In the genomic region with DNA sequence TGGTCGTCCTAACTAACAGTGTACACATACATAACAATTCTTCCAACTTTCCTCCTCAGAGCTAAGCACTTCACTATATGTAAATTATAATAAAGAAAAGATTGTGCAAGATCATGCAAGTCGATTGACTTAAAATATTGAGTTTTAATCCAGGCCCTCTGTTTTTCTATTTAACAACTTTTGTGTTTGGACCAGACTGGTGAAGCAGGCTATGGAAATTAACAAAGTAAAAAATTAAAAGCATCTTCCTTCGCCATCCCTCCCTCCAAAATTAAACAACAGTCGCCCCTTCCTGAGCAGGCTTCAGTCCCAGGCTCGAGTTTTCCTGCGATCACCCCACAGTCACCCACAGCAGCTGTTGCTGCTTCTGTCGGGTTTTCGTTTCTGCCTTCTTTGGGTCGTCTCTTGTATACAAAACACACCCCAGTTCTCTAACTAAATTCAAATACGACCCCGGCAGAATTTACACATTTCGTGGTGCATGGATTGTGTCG, we compare ENCODE assay signal across 10 cellular contexts.
DNase-seq lines count a peak whose midpoint lies in the region; ATAC-seq, FAIRE-seq and TF ChIP-seq lines count a peak whose summit lies in the region.
"Had no signal": no experiment of that assay in that cellular context is flagged by ENCODE, and none has a peak within 500 bp of the region (broad histone marks: within the 10 kb centered on the region; RNA-seq: fewer than 3 reads in every experiment).

No MANE protein-coding gene starts in this region.

- peak; percentile 10 for ATAC-seq in HG02642 (IDR thresholded peaks at IDR 0.05; ENCODE audit: poor library complexity, unreplicated experiment)
- ATAC-seq in GM18858 (IDR thresholded peaks at IDR 0.05; ENCODE audit: unreplicated experiment): no peak

- H3K27ac ChIP-seq in ACC112 (ENCODE audit: low read depth, low read length) (no peak overlapping the region), coronary artery (no peak overlapping the region)

- peak overlapping the region; percentile 55 to 78 (median 74) for H3K27ac Mint-ChIP-seq in nephron

- peak overlapping the region; percentile 69 to 86 (median 81) for H3K4me3 Mint-ChIP-seq in nephron

- peaks cover 35% of the 10 kb centered on the region for H3K4me1 Mint-ChIP-seq in nephron

- H3K27me3 Mint-ChIP-seq in nephron (ENCODE audit: low read depth): peaks cover 100% of the 10 kb centered on the region

- DNase-seq in coronary artery (ENCODE audit: low spot score): no peak
- no peak for DNase-seq in NCI-H1048 (lab: John Stamatoyannopoulos, UW)
- DNase-seq in NCI-H2227 (lab: John Stamatoyannopoulos, UW; ENCODE audit: unreplicated experiment): no peak
- no peak for DNase-seq in GM19239 (ENCODE audit: insufficient read length, low spot score)
- DNase-seq: effector CD8-positive, alpha-beta T cell; NCI-H1417 treated with DMSO at 0.1 percent for 48 hours had no signal

- H3K9me3 Mint-ChIP-seq in nephron: no peaks in the 10 kb centered on the region

- TF ChIP-seq CTCF in coronary artery (IDR thresholded peaks at IDR 0.05): no peak
- no peak for TF ChIP-seq CTCF in nephron (IDR thresholded peaks at IDR 0.05; ENCODE audit: unreplicated experiment in 3 of 3)

- no peak overlapping the region for H2AFZ ChIP-seq in ACC112 (ENCODE audit: low read length, unreplicated experiment)

- H3K4me3 ChIP-seq in ACC112 (ENCODE audit: low read depth, low read length): peak overlapping the region; percentile 51
- H3K4me3 ChIP-seq in coronary artery: peak overlapping the region; percentile 70

- H3K36me3 ChIP-seq in ACC112 (ENCODE audit: insufficient read depth, low read length): no peaks in the 10 kb centered on the region

- H3K4me1 ChIP-seq in ACC112 (ENCODE audit: control insufficient read depth, insufficient read depth, low read length, unreplicated experiment): peaks cover 22% of the 10 kb centered on the region

- peaks cover 14% of the 10 kb centered on the region for H3K36me3 Mint-ChIP-seq in nephron (ENCODE audit: low read depth)

- peaks cover 63% of the 10 kb centered on the region for H3K27me3 ChIP-seq in ACC112 (ENCODE audit: insufficient read depth, low read length)

- no peaks in the 10 kb centered on the region for H3K79me2 ChIP-seq in ACC112 (ENCODE audit: control insufficient read depth, insufficient read depth, low read length, unreplicated experiment)

- FAIRE-seq in GM19239 (lab: Jason Lieb, UNC): no peak
